Comparison of ENCODE assay signal across 2 cellular contexts in genomic region chr18:28736951-28737350, GRCh38.
TF ChIP-seq lines count a peak whose summit lies in the region.

No MANE protein-coding gene starts in this region.

TF ChIP-seq in SK-N-SH, 30 proteins besides CTCF, POLR2A, EP300 and RAD21 (continued from another document):
- no peak for TF ChIP-seq FOSL2 (IDR thresholded peaks at IDR 0.05; ENCODE audit: borderline replicate concordance, low read depth)
- TF ChIP-seq CHD2 (IDR thresholded peaks at IDR 0.05; ENCODE audit: low read length, partially characterized antibody), result no peak
- no peak for TF ChIP-seq IRF3 (IDR thresholded peaks at IDR 0.05; ENCODE audit: low read depth, low read length)
- TF ChIP-seq USF2 (IDR thresholded peaks at IDR 0.05; ENCODE audit: borderline replicate concordance, low read depth, low read length), result no peak

TF ChIP-seq in SK-N-SH treated with all-trans-retinoic acid at 6 μM for 48 hours, 23 proteins besides CTCF, POLR2A, EP300 and RAD21 (continued from another document):
- TF ChIP-seq POU6F1 (CRISPR knock-in tag; IDR thresholded peaks at IDR 0.05; ENCODE audit: borderline replicate concordance, low read depth), result no peak
- no peak for TF ChIP-seq ZFP30 (CRISPR knock-in tag; IDR thresholded peaks at IDR 0.05)
- no peak for TF ChIP-seq ARNTL (CRISPR knock-in tag; IDR thresholded peaks at IDR 0.05; ENCODE audit: borderline replicate concordance, low read depth)
- no peak for TF ChIP-seq GLIS3 (CRISPR knock-in tag; IDR thresholded peaks at IDR 0.05)
- TF ChIP-seq OSR1 (CRISPR knock-in tag; IDR thresholded peaks at IDR 0.05), result no peak
